Comparison of ENCODE assay signal across 10 cellular contexts in genomic region chrX:152656087-152656486, GRCh38. TPM values are rescaled to one million over a fixed set of nuclear protein-coding genes. Genes with fewer than 3 reads are reported as not detected.
"Had no signal": no experiment of that assay in that cellular context is flagged by ENCODE, and none has a peak within 500 bp of the region (broad histone marks: within the 10 kb centered on the region; RNA-seq: fewer than 3 reads in every experiment).

No MANE protein-coding gene starts in this region.

- H3K4me3 Mint-ChIP-seq: HFFc6 had no signal

- H3K27ac Mint-ChIP-seq: HFFc6 had no signal

- H3K9me3 Mint-ChIP-seq: HFFc6 had no signal

- H3K4me3 ChIP-seq: GM23248, HAP-1, K562 had no signal

- H3K9ac ChIP-seq: GM23248 had no signal

- DNase-seq: GM23248, GOT3, H7, HFFc6, IMR-90 had no signal

- H3K4me1 ChIP-seq: HAP-1 had no signal

- H3K9me3 ChIP-seq: HAP-1 had no signal

- H2AFZ ChIP-seq: GM23248 had no signal

- H3K27ac ChIP-seq: GM23248 had no signal

- H3K36me3 ChIP-seq: HAP-1 had no signal

- FAIRE-seq: HTR-8/SVneo, K562 had no signal

RNA-seq across cellular contexts. Expression of gene GABRQ, which starts 18.4 kb away (rescaled TPM):
- total RNA-seq: GM23248, HFFc6, HT-29 had no signal

RNA-seq across cellular contexts. Expression of gene MAGEA3, which starts 42.5 kb away (rescaled TPM):
- total RNA-seq: GM23248, H7, IMR-90 had no signal

RNA-seq across cellular contexts. Expression of gene CSAG2, which starts 53.0 kb away (rescaled TPM):
- total RNA-seq: GM23248, H4, HFFc6, HT-29, IMR-90 had no signal

RNA-seq across cellular contexts. Expression of gene MAGEA2B, which starts 58.3 kb away (rescaled TPM):
- total RNA-seq: GM23248, H7, HFFc6, HT-29, IMR-90 had no signal
